ENCODE assay signal across 8 cellular contexts in genomic region chr1:46603481-46603857, GRCh38. TPM values are rescaled to one million over a fixed set of nuclear protein-coding genes. Genes with fewer than 3 reads are reported as not detected.
DNase-seq lines count a peak whose midpoint lies in the region; ATAC-seq, FAIRE-seq and TF ChIP-seq lines count a peak whose summit lies in the region.

No MANE protein-coding gene starts in this region.

- no peak overlapping the region for H2BK12ac ChIP-seq in mesenchymal stem cell (ENCODE audit: low read length in 2 of 2)

- H3K27ac ChIP-seq in breast epithelium (peak overlapping the region; percentile 79 to 86), mesenchymal stem cell (ENCODE audit: low read length, poor library complexity, severe bottlenecking) (no peak overlapping the region)

- no peak overlapping the region for H3K18ac ChIP-seq in mesenchymal stem cell (ENCODE audit: low read depth in 1 of 2, low read length in 2 of 2)

- ATAC-seq in HG03460 (IDR thresholded peaks at IDR 0.05; ENCODE audit: unreplicated experiment) (peak; percentile 17), HG03342 (IDR thresholded peaks at IDR 0.05; ENCODE audit: unreplicated experiment) (no peak)

- FAIRE-seq in urothelium cell line (lab: Jason Lieb, UNC), result no peak

- H3K4ac ChIP-seq in mesenchymal stem cell (ENCODE audit: low read depth in 1 of 2, low read length in 2 of 2), result peak overlapping the region in 1 of 2 experiments; percentile 29

- H2BK120ac ChIP-seq in mesenchymal stem cell (ENCODE audit: low read depth, low read length), result no peak overlapping the region

- intact Hi-C loops in breast epithelium (cut with DNase I; ENCODE audit: low total_unique reads), result no loop called here

- H2BK5ac ChIP-seq in mesenchymal stem cell (ENCODE audit: low read depth, low read length, poor library complexity, severe bottlenecking), result no peak overlapping the region

- H3K79me1 ChIP-seq in mesenchymal stem cell (replicated peaks; ENCODE audit: low read length, poor library complexity, severe bottlenecking), result peaks cover 42% of the 10 kb centered on the region

- H2BK15ac ChIP-seq in mesenchymal stem cell (ENCODE audit: low read depth, poor library complexity, severe bottlenecking), result no peak overlapping the region

- H3K9me3 ChIP-seq in breast epithelium (no peaks in the 10 kb centered on the region), mesenchymal stem cell (ENCODE audit: control insufficient read depth, low read length) (no peaks in the 10 kb centered on the region)

- peak overlapping the region; percentile 79 for H3K4me2 ChIP-seq in mesenchymal stem cell (ENCODE audit: low read length, poor library complexity, severe bottlenecking)

- no peak for TF ChIP-seq POLR2A in breast epithelium (IDR thresholded peaks at IDR 0.05)

- H3K36me3 ChIP-seq in breast epithelium (no peaks in the 10 kb centered on the region), mesenchymal stem cell (ENCODE audit: control insufficient read depth in 1 of 2, insufficient read depth in 2 of 2, low read depth in 1 of 2, low read length in 2 of 2) (peaks cover 6 to 11% of the 10 kb centered on the region in 2 experiments)

- TF ChIP-seq CTCF in AG10803 (conservative IDR thresholded peaks at IDR 0.05; ENCODE audit: low read length) (no peak), breast epithelium (IDR thresholded peaks at IDR 0.05) (no peak)

- H3K4me3 ChIP-seq in AG10803 (ENCODE audit: low read length) (peak overlapping the region; percentile 97), breast epithelium (peak overlapping the region; percentile 76 to 91 (median 88)), mesenchymal stem cell (ENCODE audit: insufficient read depth in 1 of 2, low read depth in 1 of 2, low read length in 2 of 2) (peak overlapping the region; percentile 79 to 94)

- H2AK5ac ChIP-seq in mesenchymal stem cell (ENCODE audit: low read length, severe bottlenecking), result no peak overlapping the region

- H4K91ac ChIP-seq in mesenchymal stem cell (ENCODE audit: low read length), result no peak overlapping the region

- H3K4me1 ChIP-seq in breast epithelium (peaks cover 0 to 5% of the 10 kb centered on the region in 2 donors), mesenchymal stem cell (ENCODE audit: control insufficient read depth, insufficient read depth, low read depth, low read length) (peaks cover 5% of the 10 kb centered on the region)

- peak overlapping the region; percentile 95 for H3K9ac ChIP-seq in mesenchymal stem cell (ENCODE audit: low read length)

- H3K14ac ChIP-seq in mesenchymal stem cell (ENCODE audit: low read length in 2 of 2), result no peak overlapping the region

- no peak overlapping the region for H2AFZ ChIP-seq in mesenchymal stem cell (ENCODE audit: low read depth, low read length)

- no peaks in the 10 kb centered on the region for H3K27me3 ChIP-seq in breast epithelium
- H3K27me3 ChIP-seq in mesenchymal stem cell (ENCODE audit: control insufficient read depth in 1 of 2, insufficient read depth in 1 of 2, low read length in 2 of 2), result no peaks in the 10 kb centered on the region

- no peak overlapping the region for H4K8ac ChIP-seq in mesenchymal stem cell (ENCODE audit: low read length)

- WGBS in mesenchymal stem cell, result 5% methylated on average over 2 of the region's 2 CpGs

- H3K23ac ChIP-seq in mesenchymal stem cell (ENCODE audit: low read length in 2 of 2), result no peak overlapping the region

- DNase-seq in AG10803 (ENCODE audit: low read depth), result no peak
- no peak for DNase-seq in breast epithelium (ENCODE audit: low spot score in 2 of 2)
- DNase-seq in mesenchymal stem cell, result peak; percentile 17
- no peak for DNase-seq in HUDEP-2 (lab: John Stamatoyannopoulos, UW; ENCODE audit: unreplicated experiment in 76 of 76)
- DNase-seq in NCI-H146 treated with DMSO at 0.1 percent for 48 hours (lab: John Stamatoyannopoulos, UW; ENCODE audit: unreplicated experiment), result no peak
- no peak for DNase-seq in urothelium cell line (ENCODE audit: low spot score)

RNA-seq across cellular contexts. Expression of gene MKNK1, which starts 0.6 kb away (rescaled TPM):
- 10 to 100 TPM; 34.7 to 51.5 (median 47.2) TPM for total RNA-seq in breast epithelium
- polyA plus RNA-seq in mesenchymal stem cell (2013, experiment 1 of 2), result 25.8 TPM
- polyA plus RNA-seq in mesenchymal stem cell (2013, experiment 2 of 2), result 27.8 TPM

RNA-seq across cellular contexts. Expression of gene MOB3C, which starts 13.1 kb away (rescaled TPM):
- total RNA-seq in breast epithelium, result 10 to 100 TPM; 10.5 to 14.5 (median 14.1) TPM
- 5.6 TPM for polyA plus RNA-seq in mesenchymal stem cell (2013, experiment 1 of 2)
- 5.8 TPM for polyA plus RNA-seq in mesenchymal stem cell (2013, experiment 2 of 2)

RNA-seq across cellular contexts. Expression of gene KNCN, which starts 52.0 kb away (rescaled TPM):
- total RNA-seq in breast epithelium, result not detected
- polyA plus RNA-seq in mesenchymal stem cell (2013, experiment 1 of 2), result not detected
- not detected for polyA plus RNA-seq in mesenchymal stem cell (2013, experiment 2 of 2)
